Comparison of ENCODE assay signal across 8 cellular contexts in genomic region chr3:38139191-38139590, GRCh38. TPM values are rescaled to one million over a fixed set of nuclear protein-coding genes. Genes with fewer than 3 reads are reported as not detected.
DNase-seq lines count a peak whose midpoint lies in the region; ATAC-seq and TF ChIP-seq lines count a peak whose summit lies in the region.

No MANE protein-coding gene starts in this region.

- H3K79me2 ChIP-seq in PC-3 (ENCODE audit: low read length) = peaks cover 58% of the 10 kb centered on the region

- CTCF ChIA-PET in Caco-2 (lab: Charles Lee) = interaction anchor here (1.7 kb wide), 1 partner anchor 26 kb away, joined by 7 read pairs; the partner anchor contains the start of gene OXSR1
- CTCF ChIA-PET in PC-3 (lab: Charles Lee) = interaction anchor here (1.0 kb wide), 1 partner anchor 11 kb away, joined by 3 read pairs; no protein-coding TSS in a partner anchor

- peak overlapping the region; percentile 99 for H3K4me2 ChIP-seq in PC-3 (ENCODE audit: low read length)

- TSS peak; percentile 0 for BruUV-seq in Caco-2 (replicated peaks; lab: Mats Ljungman, UMichigan)
- no TSS peak for BruUV-seq in PC-3 (replicated peaks; lab: Mats Ljungman, UMichigan)

- H3K36me3 ChIP-seq in Caco-2 (ENCODE audit: control insufficient read depth, insufficient read depth, low read length) (no peaks in the 10 kb centered on the region), PC-3 (ENCODE audit: low read depth, low read length) (peaks cover 8% of the 10 kb centered on the region; the same call in 1 of the 2 replicates), ovary (no peaks in the 10 kb centered on the region)

- no peaks in the 10 kb centered on the region for H3F3A ChIP-seq in PC-3 (ENCODE audit: low read length, unreplicated experiment)

- TF ChIP-seq EP300 in ovary (IDR thresholded peaks at IDR 0.05) = no peak

- H3K9me3 ChIP-seq in Caco-2 = no peaks in the 10 kb centered on the region
- H3K9me3 ChIP-seq in PC-3 (ENCODE audit: low read length) = no peaks in the 10 kb centered on the region
- H3K9me3 ChIP-seq in ovary = no peaks in the 10 kb centered on the region

- DNase-seq in Caco-2 = no peak
- no peak for DNase-seq in PC-3
- no peak for DNase-seq in epithelial cell of prostate (ENCODE audit: low read depth, low spot score)
- no peak for DNase-seq in ovary
- DNase-seq in NCI-H2029 treated with DMSO at 0.1 percent for 48 hours (lab: John Stamatoyannopoulos, UW) = no peak
- no peak for DNase-seq in epidermal melanocyte (ENCODE audit: insufficient read length, low spot score)
- DNase-seq in NCI-H2196 treated with DMSO at 0.1 percent for 48 hours (lab: John Stamatoyannopoulos, UW; ENCODE audit: unreplicated experiment) = no peak

- WGBS in ovary, 3 donors = 6 to 11% (median 7%) methylated on average over 8 of the region's 8 CpGs

- ATAC-seq in PC-3 = peak; percentile 0; the same call in 1 of the 2 replicates
- ATAC-seq in HG03097 (IDR thresholded peaks at IDR 0.05; ENCODE audit: low FRiP score, unreplicated experiment) = no peak

- H3K9ac ChIP-seq in PC-3 (ENCODE audit: low read length) = peak overlapping the region; percentile 89

- no peaks in the 10 kb centered on the region for H3K27me3 Mint-ChIP-seq in Caco-2 (ENCODE audit: insufficient read depth, unreplicated experiment)

- TF ChIP-seq POLR2A in ovary (IDR thresholded peaks at IDR 0.05) = no peak

- peaks cover 18% of the 10 kb centered on the region for H3K4me1 Mint-ChIP-seq in Caco-2 (ENCODE audit: low read depth, unreplicated experiment)

- peak overlapping the region; percentile 82 for H3K27ac Mint-ChIP-seq in Caco-2 (ENCODE audit: unreplicated experiment)

- H3K4me3 ChIP-seq in Caco-2 (ENCODE audit: low read depth, low read length) (peak overlapping the region; percentile 89), PC-3 (ENCODE audit: low read length) (peak overlapping the region; percentile 93), ovary (peak overlapping the region; percentile 81)

- peak overlapping the region; percentile 95 for H3K4me3 Mint-ChIP-seq in Caco-2 (ENCODE audit: unreplicated experiment)

- H2AFZ ChIP-seq in PC-3 (ENCODE audit: low read length) = peak overlapping the region; percentile 87

- H3K9me2 ChIP-seq in PC-3 (replicated peaks; ENCODE audit: low read length) = no peaks in the 10 kb centered on the region

- TF ChIP-seq CTCF in Caco-2 (IDR thresholded peaks at IDR 0.05; ENCODE audit: insufficient read depth in 1 of 2, low read depth in 1 of 2, low read length in 1 of 2, severe bottlenecking in 1 of 2, unreplicated experiment in 1 of 2) (no peak), PC-3 (conservative IDR thresholded peaks at IDR 0.05; ENCODE audit: low read depth, low read length) (no peak), ovary (IDR thresholded peaks at IDR 0.05) (no peak)

- no peaks in the 10 kb centered on the region for H4K20me1 ChIP-seq in PC-3 (ENCODE audit: low read length)

- POLR2A ChIA-PET in Caco-2 (lab: Charles Lee) = no interaction called here
- POLR2A ChIA-PET in PC-3 (lab: Charles Lee; ENCODE audit: unreplicated experiment) = no interaction called here

- peaks cover 22% of the 10 kb centered on the region for H3K36me3 Mint-ChIP-seq in Caco-2 (ENCODE audit: insufficient read depth, unreplicated experiment)

- H3K27ac ChIP-seq in PC-3 (ENCODE audit: low read length) = peak overlapping the region; percentile 64
- peak overlapping the region; percentile 90 for H3K27ac ChIP-seq in epithelial cell of prostate
- H3K27ac ChIP-seq in ovary = peak overlapping the region; percentile 73 to 94

- H3K9me3 Mint-ChIP-seq in Caco-2 (ENCODE audit: unreplicated experiment) = no peaks in the 10 kb centered on the region

- H3K4me1 ChIP-seq in Caco-2 = peaks cover 26% of the 10 kb centered on the region
- H3K4me1 ChIP-seq in PC-3 (ENCODE audit: insufficient read depth, low read length) = peaks cover 61% of the 10 kb centered on the region
- H3K4me1 ChIP-seq in ovary (ENCODE audit: insufficient read depth) = peaks cover 19% of the 10 kb centered on the region

- intact Hi-C loops in Caco-2 (cut with micrococcal nuclease; ENCODE audit: unreplicated experiment) (loop anchor here (5.0 to 10.0 kb wide), 2 partner anchors 98 to 316 kb away; partner anchors contain the start of gene ACVR2B), PC-3 (cut with micrococcal nuclease) (loop anchor here (2.0 to 10.0 kb wide), 3 partner anchors 134 to 1246 kb away; partner anchors contain the start of genes ACVR2B and SLC25A38), ovary (cut with DNase I) (loop anchor here in 2 of 4 donors (2.0 to 10.0 kb wide), 3 partner anchors 26 to 208 kb away; partner anchors contain the start of genes OXSR1 (in 1 of the 2) and XYLB (in 1 of the 2))

- no peaks in the 10 kb centered on the region for H3K27me3 ChIP-seq in Caco-2 (replicated peaks; ENCODE audit: control insufficient read depth, insufficient read depth, low read length)
- no peaks in the 10 kb centered on the region for H3K27me3 ChIP-seq in PC-3 (ENCODE audit: low read length)
- H3K27me3 ChIP-seq in ovary = no peaks in the 10 kb centered on the region

RNA-seq across cellular contexts. Expression of gene MYD88, which starts 0.7 kb away (rescaled TPM):
- 21.2 and 22.3 TPM in 2 replicates for total RNA-seq in Caco-2 (2022)
- 17.7 and 19.1 TPM in 2 replicates for total RNA-seq in PC-3 (2014; rRNA removed)
- 10 to 100 TPM; 12.8 to 32.5 (median 24.0) TPM for total RNA-seq in ovary
- polyA plus RNA-seq in ovary = 10 to 100 TPM; 19.1 to 58.9 TPM

RNA-seq across cellular contexts. Expression of gene ACAA1, which starts 2.3 kb away (rescaled TPM):
- 127 and 139 TPM in 2 replicates for total RNA-seq in Caco-2 (2022)
- 76.4 and 94.5 TPM in 2 replicates for total RNA-seq in PC-3 (2014; rRNA removed)
- 10 to 100 TPM; 27.1 to 50.4 (median 44.9) TPM for total RNA-seq in ovary
- polyA plus RNA-seq in ovary = 10 to 100 TPM; 41.3 to 42.7 TPM

RNA-seq across cellular contexts. Expression of gene OXSR1, which starts 26.1 kb away (rescaled TPM):
- total RNA-seq in Caco-2 (2022) (39.2 and 39.3 TPM in 2 replicates), PC-3 (2014; rRNA removed) (42.2 and 47.7 TPM in 2 replicates), ovary (10 to 100 TPM; 17.0 to 41.1 (median 29.4) TPM)
- polyA plus RNA-seq in ovary = 10 to 100 TPM; 12.4 to 24.9 TPM
